25 cellular contexts compared by ENCODE assay signal in the genomic region with DNA sequence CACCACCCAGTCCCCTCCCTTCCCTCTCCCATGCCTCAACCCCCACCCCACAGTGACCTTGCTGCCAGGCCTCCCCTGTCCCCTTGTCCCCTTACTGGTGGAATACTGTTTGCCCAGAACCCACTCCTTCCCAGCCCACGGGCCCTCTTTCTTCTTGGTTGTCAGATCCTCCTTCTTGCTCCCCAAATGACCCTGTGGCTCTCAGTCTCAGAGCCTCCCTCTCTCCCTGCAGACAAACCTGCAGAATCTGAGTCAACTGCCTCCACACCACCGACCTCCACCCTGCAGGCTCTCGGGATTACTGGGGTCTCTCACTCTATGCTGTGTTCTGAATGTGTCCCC.
"Had no signal": no experiment of that assay in that cellular context is flagged by ENCODE, and none has a peak within 500 bp of the region (broad histone marks: within the 10 kb centered on the region; RNA-seq: fewer than 3 reads in every experiment).

No MANE protein-coding gene starts in this region.

- H3K36me3 ChIP-seq: gastrocnemius medialis, suprapubic skin, transverse colon had no signal

- H3K27ac Mint-ChIP-seq: activated B cell treated with CpG ODN at 0.5 μM for 24 hours; activated CD8-positive, alpha-beta T cell treated with anti-CD3 and anti-CD28 coated beads for 36 hours; activated naive CD8-positive, alpha-beta T cell; activated T-cell treated with anti-CD3 and anti-CD28 coated beads, Interleukin-2, amount 50 U/mL, for 72 hours; dendritic cell treated with granulocyte-macrophage colony-stimulating factor and Interleukin-4, amounts not matched to agents 40 ng/mL and 50 ng/mL, for 4 days; progenitor cell of endocrine pancreas; T-helper 2 cell treated with Interferon-gamma antibody and Interleukin-4, amounts not matched to agents 5 μg/mL and 100 μg/mL, for 36 hours had no signal

- ATAC-seq: activated CD8-positive, alpha-beta T cell treated with anti-CD3 and anti-CD28 coated beads for 36 hours; activated T-cell treated with anti-CD3 and anti-CD28 coated beads, Interleukin-2, amount 50 U/mL, for 72 hours; gastrocnemius medialis; left ventricle myocardium superior; naive thymus-derived CD4-positive, alpha-beta T cell had no signal

- H3K4me3 ChIP-seq: gastrocnemius medialis, smooth muscle cell, suprapubic skin, transverse colon had no signal

- H3K9me3 ChIP-seq: gastrocnemius medialis, suprapubic skin, transverse colon had no signal

- DNase-seq: activated B cell treated with CpG ODN at 0.5 μM for 24 hours; activated CD4-positive, alpha-beta T cell treated with anti-CD3 and anti-CD28 coated beads, Interleukin-2, amount 50 U/mL, for 1 hour; activated CD8-positive, alpha-beta T cell treated with anti-CD3 and anti-CD28 coated beads for 36 hours; activated naive CD4-positive, alpha-beta T cell treated with Interleukin-2 at 50 U/mL for 16 hours; activated T-cell treated with anti-CD3 and anti-CD28 coated beads, Interleukin-2, amount 50 U/mL, for 72 hours; anterior cingulate cortex; erythroblast; gastrocnemius medialis; glutamatergic neuron; left ventricle myocardium superior; midbrain; naive thymus-derived CD4-positive, alpha-beta T cell; stimulated activated CD4-positive, alpha-beta T cell treated with anti-CD3 and anti-CD28 coated beads, Interleukin-1b, Interleukin-23, amount 100 ng/mL, for 48 hours; stimulated activated CD4-positive, alpha-beta T cell treated with anti-CD3 and anti-CD28 coated beads, Interleukin-4, amount 100 ng/mL, for 4 hours; stimulated activated CD8-positive, alpha-beta memory T cell treated with anti-CD3 and anti-CD28 coated beads, Interleukin-4, amount 100 ng/mL, for 48 hours; stimulated activated naive CD4-positive, alpha-beta T cell; T-helper 1 cell; transverse colon had no signal

- H3K27me3 Mint-ChIP-seq: activated B cell treated with CpG ODN at 0.5 μM for 24 hours; dendritic cell treated with granulocyte-macrophage colony-stimulating factor and Interleukin-4, amounts not matched to agents 40 ng/mL and 50 ng/mL, for 4 days had no signal

- H3K9me3 Mint-ChIP-seq: activated CD8-positive, alpha-beta T cell treated with anti-CD3 and anti-CD28 coated beads for 36 hours; activated T-cell treated with anti-CD3 and anti-CD28 coated beads, Interleukin-2, amount 50 U/mL, for 72 hours; central memory CD8-positive, alpha-beta T cell; dendritic cell treated with granulocyte-macrophage colony-stimulating factor and Interleukin-4, amounts not matched to agents 40 ng/mL and 50 ng/mL, for 4 days; T-helper 2 cell treated with Interferon-gamma antibody and Interleukin-4, amounts not matched to agents 5 μg/mL and 100 μg/mL, for 36 hours had no signal

- H3K4me3 Mint-ChIP-seq: activated B cell treated with CpG ODN at 0.5 μM for 24 hours; activated CD8-positive, alpha-beta T cell treated with anti-CD3 and anti-CD28 coated beads for 36 hours; activated naive CD8-positive, alpha-beta T cell; activated T-cell treated with anti-CD3 and anti-CD28 coated beads, Interleukin-2, amount 50 U/mL, for 72 hours; central memory CD8-positive, alpha-beta T cell; dendritic cell treated with granulocyte-macrophage colony-stimulating factor and Interleukin-4, amounts not matched to agents 40 ng/mL and 50 ng/mL, for 4 days; naive thymus-derived CD4-positive, alpha-beta T cell; T-helper 2 cell treated with Interferon-gamma antibody and Interleukin-4, amounts not matched to agents 5 μg/mL and 100 μg/mL, for 36 hours had no signal

- H3K36me3 Mint-ChIP-seq: activated naive CD8-positive, alpha-beta T cell; naive thymus-derived CD4-positive, alpha-beta T cell had no signal

- H3K27me3 ChIP-seq: gastrocnemius medialis, suprapubic skin, transverse colon had no signal

- H3K4me2 ChIP-seq: smooth muscle cell had no signal

- H3K4me1 Mint-ChIP-seq: activated B cell treated with CpG ODN at 0.5 μM for 24 hours; central memory CD8-positive, alpha-beta T cell had no signal

- H3K27ac ChIP-seq: gastrocnemius medialis, suprapubic skin, transverse colon had no signal

- H3K4me1 ChIP-seq: suprapubic skin had no signal
